Comparison of ENCODE assay signal across 2 cellular contexts in the genomic region with DNA sequence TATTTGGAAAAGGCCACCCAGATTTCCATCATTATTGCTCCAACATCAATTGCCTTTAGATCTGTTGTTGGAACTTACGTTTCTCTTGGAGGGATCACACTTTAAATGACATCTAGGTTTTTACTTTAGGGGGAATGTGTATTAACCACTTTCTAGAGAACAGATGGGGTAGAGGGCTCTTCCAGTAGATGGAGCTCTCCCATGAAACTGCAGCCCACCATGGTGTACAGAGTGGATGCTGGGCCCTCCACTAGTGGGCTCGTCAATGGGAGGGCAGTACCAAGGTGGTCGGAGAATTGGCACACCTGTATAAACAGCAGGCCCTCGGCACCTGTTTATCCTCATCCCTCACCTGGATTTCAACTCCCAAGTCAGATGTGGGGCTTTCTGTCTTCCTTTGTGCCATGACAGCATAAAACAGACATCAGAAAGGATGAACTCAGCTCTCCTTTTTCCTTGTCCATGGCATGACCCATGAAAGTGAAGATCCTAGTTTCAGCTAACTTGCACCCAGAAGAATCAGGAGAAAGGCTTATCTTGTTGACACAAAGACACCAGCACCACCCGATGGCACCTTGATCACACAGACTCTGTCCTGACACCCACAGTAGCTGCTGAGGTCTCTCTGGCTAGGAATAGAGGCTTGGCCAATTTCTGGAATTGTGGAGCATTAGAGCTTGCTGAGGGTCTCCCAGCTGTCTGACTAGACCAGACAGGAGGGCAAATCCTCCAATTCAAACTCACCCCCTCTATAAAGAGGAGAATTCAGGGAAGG.
TF ChIP-seq lines count a peak whose summit lies in the region.

No MANE protein-coding gene starts in this region.

TF ChIP-seq in HCT116, 20 proteins besides CTCF, POLR2A, EP300 and RAD21:
- TF ChIP-seq JUND (IDR thresholded peaks at IDR 0.05) = no peak
- TF ChIP-seq MAX (IDR thresholded peaks at IDR 0.05) = no peak
- TF ChIP-seq YY1 (IDR thresholded peaks at IDR 0.05; ENCODE audit: extremely low read depth, insufficient replicate concordance, low read depth, low read length) = no peak
- TF ChIP-seq FOSL1 (IDR thresholded peaks at IDR 0.05; ENCODE audit: low read depth) = no peak
- no peak for TF ChIP-seq EZH2phosphoT487 (IDR thresholded peaks at IDR 0.05; ENCODE audit: borderline replicate concordance)
- no peak for TF ChIP-seq ELF1 (IDR thresholded peaks at IDR 0.05; ENCODE audit: borderline replicate concordance, low read depth)
- no peak for TF ChIP-seq SIN3A (IDR thresholded peaks at IDR 0.05; ENCODE audit: low read depth)
- TF ChIP-seq, protein P1, sequence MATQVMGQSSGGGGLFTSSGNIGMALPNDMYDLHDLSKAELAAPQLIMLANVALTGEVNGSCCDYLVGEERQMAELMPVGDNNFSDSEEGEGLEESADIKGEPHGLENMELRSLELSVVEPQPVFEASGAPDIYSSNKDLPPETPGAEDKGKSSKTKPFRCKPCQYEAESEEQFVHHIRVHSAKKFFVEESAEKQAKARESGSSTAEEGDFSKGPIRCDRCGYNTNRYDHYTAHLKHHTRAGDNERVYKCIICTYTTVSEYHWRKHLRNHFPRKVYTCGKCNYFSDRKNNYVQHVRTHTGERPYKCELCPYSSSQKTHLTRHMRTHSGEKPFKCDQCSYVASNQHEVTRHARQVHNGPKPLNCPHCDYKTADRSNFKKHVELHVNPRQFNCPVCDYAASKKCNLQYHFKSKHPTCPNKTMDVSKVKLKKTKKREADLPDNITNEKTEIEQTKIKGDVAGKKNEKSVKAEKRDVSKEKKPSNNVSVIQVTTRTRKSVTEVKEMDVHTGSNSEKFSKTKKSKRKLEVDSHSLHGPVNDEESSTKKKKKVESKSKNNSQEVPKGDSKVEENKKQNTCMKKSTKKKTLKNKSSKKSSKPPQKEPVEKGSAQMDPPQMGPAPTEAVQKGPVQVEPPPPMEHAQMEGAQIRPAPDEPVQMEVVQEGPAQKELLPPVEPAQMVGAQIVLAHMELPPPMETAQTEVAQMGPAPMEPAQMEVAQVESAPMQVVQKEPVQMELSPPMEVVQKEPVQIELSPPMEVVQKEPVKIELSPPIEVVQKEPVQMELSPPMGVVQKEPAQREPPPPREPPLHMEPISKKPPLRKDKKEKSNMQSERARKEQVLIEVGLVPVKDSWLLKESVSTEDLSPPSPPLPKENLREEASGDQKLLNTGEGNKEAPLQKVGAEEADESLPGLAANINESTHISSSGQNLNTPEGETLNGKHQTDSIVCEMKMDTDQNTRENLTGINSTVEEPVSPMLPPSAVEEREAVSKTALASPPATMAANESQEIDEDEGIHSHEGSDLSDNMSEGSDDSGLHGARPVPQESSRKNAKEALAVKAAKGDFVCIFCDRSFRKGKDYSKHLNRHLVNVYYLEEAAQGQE (IDR thresholded peaks at IDR 0.05; ENCODE audit: low read depth) = no peak
- no peak for TF ChIP-seq CEBPB (IDR thresholded peaks at IDR 0.05; ENCODE audit: low read depth)
- TF ChIP-seq EGR1 (IDR thresholded peaks at IDR 0.05; ENCODE audit: low read depth) = no peak
- TF ChIP-seq CBX3 (IDR thresholded peaks at IDR 0.05; ENCODE audit: low read depth) = no peak
- TF ChIP-seq SRF (IDR thresholded peaks at IDR 0.05; ENCODE audit: low read depth) = no peak

TF ChIP-seq in WTC11, 78 proteins besides CTCF, POLR2A, EP300 and RAD21:
- TF ChIP-seq TP53 (CRISPR knock-in tag; IDR thresholded peaks at IDR 0.05) = no peak
- no peak for TF ChIP-seq PRDM15 (CRISPR knock-in tag; IDR thresholded peaks at IDR 0.05)
- TF ChIP-seq, protein P2, sequence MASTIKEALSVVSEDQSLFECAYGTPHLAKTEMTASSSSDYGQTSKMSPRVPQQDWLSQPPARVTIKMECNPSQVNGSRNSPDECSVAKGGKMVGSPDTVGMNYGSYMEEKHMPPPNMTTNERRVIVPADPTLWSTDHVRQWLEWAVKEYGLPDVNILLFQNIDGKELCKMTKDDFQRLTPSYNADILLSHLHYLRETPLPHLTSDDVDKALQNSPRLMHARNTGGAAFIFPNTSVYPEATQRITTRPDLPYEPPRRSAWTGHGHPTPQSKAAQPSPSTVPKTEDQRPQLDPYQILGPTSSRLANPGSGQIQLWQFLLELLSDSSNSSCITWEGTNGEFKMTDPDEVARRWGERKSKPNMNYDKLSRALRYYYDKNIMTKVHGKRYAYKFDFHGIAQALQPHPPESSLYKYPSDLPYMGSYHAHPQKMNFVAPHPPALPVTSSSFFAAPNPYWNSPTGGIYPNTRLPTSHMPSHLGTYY (CRISPR knock-in tag; IDR thresholded peaks at IDR 0.05) = no peak
- TF ChIP-seq HMGXB4 (CRISPR knock-in tag; IDR thresholded peaks at IDR 0.05) = no peak
- no peak for TF ChIP-seq GTF2I (CRISPR knock-in tag; conservative IDR thresholded peaks at IDR 0.05)
- TF ChIP-seq ZNF121 (CRISPR knock-in tag; IDR thresholded peaks at IDR 0.05) = no peak
- TF ChIP-seq NFE2L1 (CRISPR knock-in tag; IDR thresholded peaks at IDR 0.05) = no peak
- no peak for TF ChIP-seq E2F5 (CRISPR knock-in tag; IDR thresholded peaks at IDR 0.05)
- no peak for TF ChIP-seq AR (CRISPR knock-in tag; IDR thresholded peaks at IDR 0.05)
